2 cellular contexts compared by ENCODE assay signal in the genomic region with DNA sequence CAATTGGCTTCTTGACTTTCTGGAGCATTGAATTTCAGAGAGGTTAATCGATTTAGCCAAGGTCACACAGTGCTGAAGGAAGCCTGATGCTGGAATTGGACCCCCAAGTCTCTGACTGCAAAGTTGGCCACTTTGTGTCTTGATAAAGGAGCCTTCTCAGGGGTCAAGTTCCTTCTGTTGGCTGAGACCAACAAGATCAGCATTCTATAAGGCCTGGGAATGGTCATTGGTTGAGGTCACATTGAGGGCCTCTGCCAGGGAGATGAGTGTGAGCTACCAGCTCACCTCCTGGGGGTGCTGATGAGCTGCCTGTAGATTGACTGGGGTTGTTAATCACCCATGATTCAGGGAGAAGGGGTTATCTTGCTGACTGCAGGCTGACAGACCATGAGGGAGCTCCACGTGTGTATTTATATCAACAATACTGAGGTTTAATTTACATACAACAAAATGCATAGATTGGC.
A peak's percentile ranks its signal among the peaks of the same experiment; 100 is the strongest.
TF ChIP-seq lines count a peak whose summit lies in the region.

No MANE protein-coding gene starts in this region.

TF ChIP-seq in HepG2, 621 proteins besides CTCF, POLR2A, EP300 and RAD21:
- no peak; the same call in 1 of the 2 replicates for TF ChIP-seq ZNF768 (CRISPR knock-in tag; IDR thresholded peaks at IDR 0.05)
- TF ChIP-seq STAG1 (CRISPR knock-in tag; IDR thresholded peaks at IDR 0.05), result peak; percentile 36

TF ChIP-seq in H1, 55 proteins besides CTCF, POLR2A, EP300 and RAD21:
- TF ChIP-seq CBX8 (IDR thresholded peaks at IDR 0.05; ENCODE audit: borderline replicate concordance, low read depth, low read length), result no peak
- TF ChIP-seq KDM1A (IDR thresholded peaks at IDR 0.05; ENCODE audit: borderline replicate concordance, low read length), result peak; percentile 33; the same call in 1 of the 2 replicates
- TF ChIP-seq BCL11A (IDR thresholded peaks at IDR 0.05; ENCODE audit: low read depth in 2 of 2, low read length in 2 of 2), result no peak
- no peak for TF ChIP-seq TBP (IDR thresholded peaks at IDR 0.05; ENCODE audit: low read depth, low read length)
- TF ChIP-seq SP1 (IDR thresholded peaks at IDR 0.05; ENCODE audit: low read depth, low read length), result no peak
- TF ChIP-seq NANOG (IDR thresholded peaks at IDR 0.05; ENCODE audit: insufficient read depth, low read depth, low read length, poor library complexity, severe bottlenecking), result no peak
- no peak for TF ChIP-seq TAF7 (optimal IDR thresholded peaks at IDR 0.05; ENCODE audit: borderline replicate concordance, low read depth, low read length)
- no peak for TF ChIP-seq ASH2L (IDR thresholded peaks at IDR 0.05; ENCODE audit: low read length)
- TF ChIP-seq CREB1 (IDR thresholded peaks at IDR 0.05), result peak; percentile 23; the same call in 1 of the 2 replicates
- TF ChIP-seq SRF (IDR thresholded peaks at IDR 0.05; ENCODE audit: low read depth, low read length), result no peak
- no peak for TF ChIP-seq RBBP5 (IDR thresholded peaks at IDR 0.05; ENCODE audit: borderline replicate concordance, low read depth, low read length)
- TF ChIP-seq EZH2 (IDR thresholded peaks at IDR 0.05; ENCODE audit: low read depth, low read length, severe bottlenecking), result no peak
- no peak for TF ChIP-seq FOSL1 (IDR thresholded peaks at IDR 0.05; ENCODE audit: insufficient read depth, low read depth, low read length)
